1 cellular context compared by ENCODE assay signal in the genomic region with DNA sequence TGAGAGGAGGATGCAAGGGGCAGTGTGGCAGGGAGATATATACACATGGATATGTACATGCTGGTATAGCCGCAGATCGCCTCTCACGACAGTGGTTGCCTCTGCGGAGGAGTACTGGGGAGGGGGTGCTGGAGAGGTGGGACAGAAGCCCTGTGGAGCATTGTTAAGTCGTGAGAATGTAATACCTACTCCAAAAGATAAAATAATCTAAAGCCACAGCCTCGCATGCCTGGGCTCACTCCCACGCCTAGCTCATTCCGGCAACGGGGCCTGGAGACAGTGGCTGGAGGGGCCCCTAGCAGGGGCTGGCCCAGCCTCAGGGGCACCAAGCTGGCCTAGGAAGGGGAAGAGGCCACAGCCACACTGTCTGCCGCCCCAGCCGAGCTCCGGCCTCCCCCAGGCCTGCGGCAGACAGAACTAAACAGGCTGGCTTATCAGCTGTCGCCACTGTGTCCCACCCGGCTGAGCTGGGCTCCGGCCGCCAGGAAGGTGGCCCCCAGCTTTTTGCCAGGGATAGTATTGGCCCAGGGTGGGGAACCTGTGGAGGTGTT.
TF ChIP-seq lines count a peak whose summit lies in the region.

No MANE protein-coding gene starts in this region.

TF ChIP-seq in GM23338, 12 proteins besides CTCF, POLR2A, EP300 and RAD21 (continued from another document):
- TF ChIP-seq, protein P1, sequence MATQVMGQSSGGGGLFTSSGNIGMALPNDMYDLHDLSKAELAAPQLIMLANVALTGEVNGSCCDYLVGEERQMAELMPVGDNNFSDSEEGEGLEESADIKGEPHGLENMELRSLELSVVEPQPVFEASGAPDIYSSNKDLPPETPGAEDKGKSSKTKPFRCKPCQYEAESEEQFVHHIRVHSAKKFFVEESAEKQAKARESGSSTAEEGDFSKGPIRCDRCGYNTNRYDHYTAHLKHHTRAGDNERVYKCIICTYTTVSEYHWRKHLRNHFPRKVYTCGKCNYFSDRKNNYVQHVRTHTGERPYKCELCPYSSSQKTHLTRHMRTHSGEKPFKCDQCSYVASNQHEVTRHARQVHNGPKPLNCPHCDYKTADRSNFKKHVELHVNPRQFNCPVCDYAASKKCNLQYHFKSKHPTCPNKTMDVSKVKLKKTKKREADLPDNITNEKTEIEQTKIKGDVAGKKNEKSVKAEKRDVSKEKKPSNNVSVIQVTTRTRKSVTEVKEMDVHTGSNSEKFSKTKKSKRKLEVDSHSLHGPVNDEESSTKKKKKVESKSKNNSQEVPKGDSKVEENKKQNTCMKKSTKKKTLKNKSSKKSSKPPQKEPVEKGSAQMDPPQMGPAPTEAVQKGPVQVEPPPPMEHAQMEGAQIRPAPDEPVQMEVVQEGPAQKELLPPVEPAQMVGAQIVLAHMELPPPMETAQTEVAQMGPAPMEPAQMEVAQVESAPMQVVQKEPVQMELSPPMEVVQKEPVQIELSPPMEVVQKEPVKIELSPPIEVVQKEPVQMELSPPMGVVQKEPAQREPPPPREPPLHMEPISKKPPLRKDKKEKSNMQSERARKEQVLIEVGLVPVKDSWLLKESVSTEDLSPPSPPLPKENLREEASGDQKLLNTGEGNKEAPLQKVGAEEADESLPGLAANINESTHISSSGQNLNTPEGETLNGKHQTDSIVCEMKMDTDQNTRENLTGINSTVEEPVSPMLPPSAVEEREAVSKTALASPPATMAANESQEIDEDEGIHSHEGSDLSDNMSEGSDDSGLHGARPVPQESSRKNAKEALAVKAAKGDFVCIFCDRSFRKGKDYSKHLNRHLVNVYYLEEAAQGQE (IDR thresholded peaks at IDR 0.05; ENCODE audit: unreplicated experiment), result no peak
- TF ChIP-seq EZH2 (IDR thresholded peaks at IDR 0.05; ENCODE audit: low read depth, unreplicated experiment), result no peak
- TF ChIP-seq ZNF114 (CRISPR knock-in tag; IDR thresholded peaks at IDR 0.05), result no peak
- TF ChIP-seq, protein P2, sequence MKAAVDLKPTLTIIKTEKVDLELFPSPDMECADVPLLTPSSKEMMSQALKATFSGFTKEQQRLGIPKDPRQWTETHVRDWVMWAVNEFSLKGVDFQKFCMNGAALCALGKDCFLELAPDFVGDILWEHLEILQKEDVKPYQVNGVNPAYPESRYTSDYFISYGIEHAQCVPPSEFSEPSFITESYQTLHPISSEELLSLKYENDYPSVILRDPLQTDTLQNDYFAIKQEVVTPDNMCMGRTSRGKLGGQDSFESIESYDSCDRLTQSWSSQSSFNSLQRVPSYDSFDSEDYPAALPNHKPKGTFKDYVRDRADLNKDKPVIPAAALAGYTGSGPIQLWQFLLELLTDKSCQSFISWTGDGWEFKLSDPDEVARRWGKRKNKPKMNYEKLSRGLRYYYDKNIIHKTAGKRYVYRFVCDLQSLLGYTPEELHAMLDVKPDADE (IDR thresholded peaks at IDR 0.05), result no peak
- TF ChIP-seq CREB1 (CRISPR knock-in tag; IDR thresholded peaks at IDR 0.05; ENCODE audit: low read depth), result no peak
- TF ChIP-seq ZNF331 (CRISPR knock-in tag; IDR thresholded peaks at IDR 0.05; ENCODE audit: low read depth), result no peak
- no peak for TF ChIP-seq NANOG (IDR thresholded peaks at IDR 0.05; ENCODE audit: borderline replicate concordance)
- TF ChIP-seq STAT1 (IDR thresholded peaks at IDR 0.05; ENCODE audit: unreplicated experiment), result no peak
- no peak for TF ChIP-seq JUNB (IDR thresholded peaks at IDR 0.05; ENCODE audit: unreplicated experiment)
- no peak for TF ChIP-seq EZH2phosphoT487 (IDR thresholded peaks at IDR 0.05; ENCODE audit: unreplicated experiment)
- no peak for TF ChIP-seq POLR2AphosphoS5 (IDR thresholded peaks at IDR 0.05; ENCODE audit: low read depth)
TF ChIP-seq in GM23338: peak in this region for 0.
